In genomic region chr2:39678170-39678569, GRCh38 we compare ENCODE assay signal across 27 cellular contexts. TPM values are rescaled to one million over a fixed set of nuclear protein-coding genes. Genes with fewer than 3 reads are reported as not detected.
DNase-seq lines count a peak whose midpoint lies in the region; ATAC-seq, FAIRE-seq and TF ChIP-seq lines count a peak whose summit lies in the region.
"Had no signal": no experiment of that assay in that cellular context is flagged by ENCODE, and none has a peak within 500 bp of the region (broad histone marks: within the 10 kb centered on the region; RNA-seq: fewer than 3 reads in every experiment).

No MANE protein-coding gene starts in this region.

- H3K4me3 ChIP-seq in SK-N-SH (ENCODE audit: low read depth in 2 of 2, low read length in 1 of 2) (no peak overlapping the region), astrocyte (ENCODE audit: insufficient read depth, low read depth, low read length) (no peak overlapping the region)
- H3K4me3 ChIP-seq: BLaER1, GM12878 had no signal

- no peak overlapping the region for H3K27ac Mint-ChIP-seq in astrocyte (ENCODE audit: unreplicated experiment)
- H3K27ac Mint-ChIP-seq: CD14-positive monocyte; CD4-positive, alpha-beta memory T cell; CD4-positive, CD25-positive, alpha-beta regulatory T cell; CD8-positive, alpha-beta memory T cell had no signal

- FAIRE-seq in astrocyte (lab: Jason Lieb, UNC), result peak; percentile 34
- FAIRE-seq: GM12878, GM12892, GM18507 had no signal

- TF ChIP-seq CTCF in SK-N-SH (IDR thresholded peaks at IDR 0.05), result no peak
- no peak for TF ChIP-seq CTCF in astrocyte (IDR thresholded peaks at IDR 0.05; ENCODE audit: insufficient read depth, low read depth, low read length)

- H3K27ac ChIP-seq in SK-N-SH (ENCODE audit: low read depth in 2 of 2, low read length in 1 of 2) (no peak overlapping the region), astrocyte (ENCODE audit: low read depth, low read length) (no peak overlapping the region), temporal lobe (ENCODE audit: low read depth, low read length) (peak overlapping the region; percentile 17)
- H3K27ac ChIP-seq: 22Rv1, BLaER1 had no signal

- no peaks in the 10 kb centered on the region for H3K4me1 ChIP-seq in SK-N-SH (ENCODE audit: control insufficient read depth in 1 of 2, insufficient read depth in 2 of 2, low read depth in 1 of 2, low read length in 1 of 2)
- H3K4me1 ChIP-seq in astrocyte (ENCODE audit: insufficient read depth, low read length), result no peaks in the 10 kb centered on the region
- H3K4me1 ChIP-seq: BE2C, BLaER1 had no signal

- H3K4me1 Mint-ChIP-seq in astrocyte (ENCODE audit: low read depth, unreplicated experiment), result peaks cover 20% of the 10 kb centered on the region
- H3K4me1 Mint-ChIP-seq: CD14-positive monocyte; CD4-positive, alpha-beta memory T cell; CD4-positive, CD25-positive, alpha-beta regulatory T cell; CD8-positive, alpha-beta memory T cell had no signal

- POLR2A ChIA-PET in SK-N-SH (lab: Yijun Ruan, JAX), result no interaction called here

- H3K79me2 ChIP-seq in SK-N-SH (ENCODE audit: insufficient read depth) (no peaks in the 10 kb centered on the region), astrocyte (ENCODE audit: insufficient read depth, low read length) (no peaks in the 10 kb centered on the region)

- H3K9ac ChIP-seq in SK-N-SH, result no peak overlapping the region
- no peak overlapping the region for H3K9ac ChIP-seq in astrocyte (ENCODE audit: low read length)
- H3K9ac ChIP-seq: BLaER1 had no signal

- 64% methylated on average over 2 of the region's 2 CpGs for WGBS in SK-N-SH (ENCODE audit: low lambda C conversion rate)

- H3K4me2 ChIP-seq in SK-N-SH, result no peak overlapping the region
- H3K4me2 ChIP-seq in astrocyte (ENCODE audit: low read length), result no peak overlapping the region
- H3K4me2 ChIP-seq: BLaER1 had no signal

- H2AFZ ChIP-seq in SK-N-SH (ENCODE audit: low read depth) (no peak overlapping the region), astrocyte (ENCODE audit: low read depth, low read length) (no peak overlapping the region)

- H3K27me3 Mint-ChIP-seq in astrocyte (ENCODE audit: low read depth, unreplicated experiment), result no peaks in the 10 kb centered on the region

- TF ChIP-seq EP300 in SK-N-SH (IDR thresholded peaks at IDR 0.05; ENCODE audit: borderline replicate concordance in 1 of 2, low read depth in 1 of 2, low read length in 1 of 2), result no peak

- H3K4me3 Mint-ChIP-seq in astrocyte (ENCODE audit: unreplicated experiment), result no peak overlapping the region
- H3K4me3 Mint-ChIP-seq: CD14-positive monocyte; CD4-positive, alpha-beta memory T cell; CD4-positive, CD25-positive, alpha-beta regulatory T cell; CD8-positive, alpha-beta memory T cell had no signal

- CTCF ChIA-PET in SK-N-SH (lab: Yijun Ruan, JAX), result interaction anchor here (2.1 kb wide), 1 partner anchor 298 kb away, joined by 4 read pairs; no protein-coding TSS in a partner anchor

- H3K9me2 ChIP-seq in SK-N-SH, result no peaks in the 10 kb centered on the region

- no peak for ATAC-seq in SK-N-SH treated with all-trans-retinoic acid at 6 μM for 48 hours
- ATAC-seq in GM21529 (IDR thresholded peaks at IDR 0.05; ENCODE audit: unreplicated experiment), result no peak
- no peak for ATAC-seq in GM19397 (IDR thresholded peaks at IDR 0.05; ENCODE audit: unreplicated experiment)
- ATAC-seq: GM12878 had no signal

- DNase-seq in SK-N-SH (no peak), astrocyte (ENCODE audit: low read depth) (no peak)
- DNase-seq: ACHN; BE2C; C1 segment of cervical spinal cord; CD4-positive, alpha-beta memory T cell; CD4-positive, CD25-positive, alpha-beta regulatory T cell; CD8-positive, alpha-beta memory T cell; COR-L47; DMS 273 treated with DMSO at 0.1 percent for 48 hours; DMS153; DMS53; DMS79; DND-41; EL; GDM1 had no signal

- H3K36me3 Mint-ChIP-seq in astrocyte (ENCODE audit: low read depth, unreplicated experiment), result peaks cover 18% of the 10 kb centered on the region
- H3K36me3 Mint-ChIP-seq: CD14-positive monocyte; CD4-positive, alpha-beta memory T cell; CD4-positive, CD25-positive, alpha-beta regulatory T cell; CD8-positive, alpha-beta memory T cell had no signal

- no peak for TF ChIP-seq RAD21 in SK-N-SH (IDR thresholded peaks at IDR 0.05; ENCODE audit: low read length)

- H3K9me3 ChIP-seq in SK-N-SH (peaks cover 4% of the 10 kb centered on the region; the same call in 1 of the 2 replicates), astrocyte (ENCODE audit: insufficient read depth, low read depth, low read length) (no peaks in the 10 kb centered on the region)
- H3K9me3 ChIP-seq: BE2C had no signal

- H3K27me3 ChIP-seq in SK-N-SH (ENCODE audit: insufficient read depth), result no peaks in the 10 kb centered on the region; the same call in 1 of the 2 replicates
- H3K27me3 ChIP-seq in astrocyte (ENCODE audit: insufficient read depth, low read length), result no peaks in the 10 kb centered on the region
- H3K27me3 ChIP-seq: BE2C, BLaER1 had no signal

- H3K9me3 Mint-ChIP-seq in astrocyte (ENCODE audit: unreplicated experiment), result peaks cover 6% of the 10 kb centered on the region

- H3K36me3 ChIP-seq in SK-N-SH (replicated peaks in 1 of 2; ENCODE audit: control insufficient read depth in 1 of 2, insufficient read depth in 2 of 2, low read length in 1 of 2) (no peaks in the 10 kb centered on the region), astrocyte (ENCODE audit: insufficient read depth, low read length) (no peaks in the 10 kb centered on the region)
- H3K36me3 ChIP-seq: BE2C, BLaER1 had no signal

- H4K20me1 ChIP-seq in SK-N-SH (ENCODE audit: insufficient read depth) (no peaks in the 10 kb centered on the region), astrocyte (ENCODE audit: insufficient read depth, low read length) (no peaks in the 10 kb centered on the region)
- H4K20me1 ChIP-seq: BLaER1 had no signal

- no peaks in the 10 kb centered on the region for H3F3A ChIP-seq in SK-N-SH (replicated peaks; ENCODE audit: insufficient read depth)

TF ChIP-seq in SK-N-SH treated with all-trans-retinoic acid at 6 μM for 48 hours, 23 proteins besides CTCF, POLR2A, EP300 and RAD21:
- TF ChIP-seq OSR1 (CRISPR knock-in tag; IDR thresholded peaks at IDR 0.05) (no peak), ZNF8 (CRISPR knock-in tag; IDR thresholded peaks at IDR 0.05) (peak; percentile 99), ARNTL (CRISPR knock-in tag; IDR thresholded peaks at IDR 0.05; ENCODE audit: borderline replicate concordance, low read depth) (no peak)

TF ChIP-seq in SK-N-SH, 30 proteins besides CTCF, POLR2A, EP300 and RAD21 (continues in another document):
- TF ChIP-seq FOXJ3 (CRISPR knock-in tag; IDR thresholded peaks at IDR 0.05), result no peak
- TF ChIP-seq EZH2phosphoT487 (IDR thresholded peaks at IDR 0.05; ENCODE audit: borderline replicate concordance, low read depth), result no peak
- TF ChIP-seq JUND (IDR thresholded peaks at IDR 0.05), result no peak
- TF ChIP-seq YY1 (IDR thresholded peaks at IDR 0.05; ENCODE audit: low read depth), result no peak
- no peak for TF ChIP-seq MAX (IDR thresholded peaks at IDR 0.05; ENCODE audit: low read depth)
- TF ChIP-seq ZBTB33 (IDR thresholded peaks at IDR 0.05; ENCODE audit: borderline replicate concordance, low read depth), result no peak
- no peak for TF ChIP-seq USF1 (IDR thresholded peaks at IDR 0.05; ENCODE audit: borderline replicate concordance, low read depth)
- no peak for TF ChIP-seq FOXM1 (IDR thresholded peaks at IDR 0.05; ENCODE audit: low read depth)
- no peak for TF ChIP-seq RXRA (IDR thresholded peaks at IDR 0.05; ENCODE audit: borderline replicate concordance, low read depth)
- TF ChIP-seq NFIC (IDR thresholded peaks at IDR 0.05; ENCODE audit: borderline replicate concordance), result no peak
- TF ChIP-seq SMC3 (IDR thresholded peaks at IDR 0.05; ENCODE audit: low read depth, low read length), result no peak
- TF ChIP-seq MEF2A (IDR thresholded peaks at IDR 0.05; ENCODE audit: borderline replicate concordance, low read depth), result no peak
- no peak for TF ChIP-seq PBX3 (IDR thresholded peaks at IDR 0.05)
- no peak for TF ChIP-seq CHD2 (IDR thresholded peaks at IDR 0.05; ENCODE audit: low read length, partially characterized antibody)
- TF ChIP-seq SIN3A (IDR thresholded peaks at IDR 0.05; ENCODE audit: borderline replicate concordance, low read depth, low read length), result no peak

RNA-seq across cellular contexts. Expression of gene TMEM178A, which starts 12.5 kb away (rescaled TPM):
- 0.60 and 0.84 TPM in 2 replicates for polyA plus RNA-seq in SK-N-SH (2012; rRNA removed)
- 0.09 and 0.12 TPM in 2 replicates for polyA plus RNA-seq in SK-N-SH (2012; cell fraction: cytosol; rRNA removed)
- polyA plus RNA-seq in SK-N-SH (2012; cell fraction: nucleus; rRNA removed), result 7.5 and 10.3 TPM in 2 replicates
- total RNA-seq in astrocyte (28.7 and 41.6 TPM in 2 replicates), temporal lobe (23.4 TPM)
- total RNA-seq: A172; CD4-positive, alpha-beta memory T cell; CD4-positive, CD25-positive, alpha-beta regulatory T cell; CD8-positive, alpha-beta memory T cell; GM12878 had no signal
- polyA plus RNA-seq: CD14-positive monocyte; CD4-positive, alpha-beta memory T cell; CD4-positive, CD25-positive, alpha-beta regulatory T cell; CD8-positive, alpha-beta memory T cell; GM12878 had no signal
